In genomic region chr6:2633763-2634150, GRCh38 we compare ENCODE assay signal across 8 cellular contexts.
DNase-seq lines count a peak whose midpoint lies in the region; ATAC-seq and TF ChIP-seq lines count a peak whose summit lies in the region.

No MANE protein-coding gene starts in this region.

- peak overlapping the region; percentile 76 for H3K4me3 Mint-ChIP-seq in stimulated activated naive CD8-positive, alpha-beta T cell treated with anti-CD3 and anti-CD28 coated beads, Interleukin-15, amount 100 ng/mL, for 72 hours
- H3K4me3 Mint-ChIP-seq in natural killer cell treated with Interleukin-12 subunit alpha and Interleukin-12 subunit beta and Interleukin-15 and Interleukin-18, amount 100 ng/mL, for 72 hours, result peak overlapping the region; percentile 30

- peak overlapping the region; percentile 45 for H3K4me3 ChIP-seq in effector memory CD4-positive, alpha-beta T cell (ENCODE audit: insufficient read depth, low read depth, low read length, poor library complexity, severe bottlenecking)

- DNase-seq in stimulated activated naive CD8-positive, alpha-beta T cell treated with anti-CD3 and anti-CD28 coated beads, Interleukin-15, amount 100 ng/mL, for 72 hours, result no peak
- no peak for DNase-seq in stimulated activated naive CD8-positive, alpha-beta T cell treated with anti-CD3 and anti-CD28 coated beads, Interleukin-15, Interleukin-2, amounts not matched to agents 100 U/mL and 50 U/mL, for 24 hours
- DNase-seq in effector memory CD4-positive, alpha-beta T cell, result no peak
- no peak for DNase-seq in natural killer cell treated with Interleukin-12 subunit alpha and Interleukin-12 subunit beta and Interleukin-15 and Interleukin-18, amount 100 ng/mL, for 72 hours (ENCODE audit: low spot score)
- DNase-seq in A172 (ENCODE audit: low spot score) (no peak), erythroblast (lab: John Stamatoyannopoulos, UW) (no peak)

- no peaks in the 10 kb centered on the region for H3K36me3 ChIP-seq in effector memory CD4-positive, alpha-beta T cell (ENCODE audit: control insufficient read depth, insufficient read depth, low read length)

- no peak for ATAC-seq in stimulated activated naive CD8-positive, alpha-beta T cell treated with anti-CD3 and anti-CD28 coated beads, Interleukin-15, amount 100 ng/mL, for 72 hours
- ATAC-seq in stimulated activated naive CD8-positive, alpha-beta T cell treated with anti-CD3 and anti-CD28 coated beads, Interleukin-15, Interleukin-2, amounts not matched to agents 100 U/mL and 50 U/mL, for 24 hours, result no peak
- ATAC-seq in natural killer cell treated with Interleukin-12 subunit alpha and Interleukin-12 subunit beta and Interleukin-15 and Interleukin-18, amount 100 ng/mL, for 72 hours, result no peak
- ATAC-seq in HG02610 (IDR thresholded peaks at IDR 0.05; ENCODE audit: unreplicated experiment), result no peak
- ATAC-seq in GM19452 (IDR thresholded peaks at IDR 0.05; ENCODE audit: unreplicated experiment), result no peak

- H3K9me3 ChIP-seq in effector memory CD4-positive, alpha-beta T cell (ENCODE audit: control insufficient read depth, low read length), result no peaks in the 10 kb centered on the region

- no peaks in the 10 kb centered on the region for H3K4me1 ChIP-seq in effector memory CD4-positive, alpha-beta T cell (ENCODE audit: control insufficient read depth, insufficient read depth, low read length, poor library complexity, severe bottlenecking)

- peaks cover 24% of the 10 kb centered on the region for H3K27me3 Mint-ChIP-seq in stimulated activated naive CD8-positive, alpha-beta T cell treated with anti-CD3 and anti-CD28 coated beads, Interleukin-15, amount 100 ng/mL, for 72 hours
- H3K27me3 Mint-ChIP-seq in natural killer cell treated with Interleukin-12 subunit alpha and Interleukin-12 subunit beta and Interleukin-15 and Interleukin-18, amount 100 ng/mL, for 72 hours, result peaks cover 13 to 18% of the 10 kb centered on the region in 2 donors

- H3K27ac ChIP-seq in effector memory CD4-positive, alpha-beta T cell (ENCODE audit: insufficient read depth, low read length, poor library complexity, severe bottlenecking), result no peak overlapping the region

- no peaks in the 10 kb centered on the region for H3K9me3 Mint-ChIP-seq in stimulated activated naive CD8-positive, alpha-beta T cell treated with anti-CD3 and anti-CD28 coated beads, Interleukin-15, amount 100 ng/mL, for 72 hours
- H3K9me3 Mint-ChIP-seq in natural killer cell treated with Interleukin-12 subunit alpha and Interleukin-12 subunit beta and Interleukin-15 and Interleukin-18, amount 100 ng/mL, for 72 hours, result no peaks in the 10 kb centered on the region

- H3K27ac Mint-ChIP-seq in stimulated activated naive CD8-positive, alpha-beta T cell treated with anti-CD3 and anti-CD28 coated beads, Interleukin-15, amount 100 ng/mL, for 72 hours, result no peak overlapping the region
- H3K27ac Mint-ChIP-seq in natural killer cell treated with Interleukin-12 subunit alpha and Interleukin-12 subunit beta and Interleukin-15 and Interleukin-18, amount 100 ng/mL, for 72 hours, result no peak overlapping the region

- TF ChIP-seq POLR2A in erythroblast (IDR thresholded peaks at IDR 0.05; ENCODE audit: low read length), result no peak

- peaks cover 7% of the 10 kb centered on the region for H3K4me1 Mint-ChIP-seq in stimulated activated naive CD8-positive, alpha-beta T cell treated with anti-CD3 and anti-CD28 coated beads, Interleukin-15, amount 100 ng/mL, for 72 hours
- H3K4me1 Mint-ChIP-seq in natural killer cell treated with Interleukin-12 subunit alpha and Interleukin-12 subunit beta and Interleukin-15 and Interleukin-18, amount 100 ng/mL, for 72 hours (ENCODE audit: low read depth in 2 of 2), result no peaks in the 10 kb centered on the region

- no peaks in the 10 kb centered on the region for H3K27me3 ChIP-seq in effector memory CD4-positive, alpha-beta T cell (replicated peaks; ENCODE audit: control insufficient read depth, insufficient read depth, low read length, poor library complexity, severe bottlenecking)

- no peaks in the 10 kb centered on the region for H3K36me3 Mint-ChIP-seq in natural killer cell treated with Interleukin-12 subunit alpha and Interleukin-12 subunit beta and Interleukin-15 and Interleukin-18, amount 100 ng/mL, for 72 hours
